ENCODE assay signal across 18 cellular contexts in the genomic region with DNA sequence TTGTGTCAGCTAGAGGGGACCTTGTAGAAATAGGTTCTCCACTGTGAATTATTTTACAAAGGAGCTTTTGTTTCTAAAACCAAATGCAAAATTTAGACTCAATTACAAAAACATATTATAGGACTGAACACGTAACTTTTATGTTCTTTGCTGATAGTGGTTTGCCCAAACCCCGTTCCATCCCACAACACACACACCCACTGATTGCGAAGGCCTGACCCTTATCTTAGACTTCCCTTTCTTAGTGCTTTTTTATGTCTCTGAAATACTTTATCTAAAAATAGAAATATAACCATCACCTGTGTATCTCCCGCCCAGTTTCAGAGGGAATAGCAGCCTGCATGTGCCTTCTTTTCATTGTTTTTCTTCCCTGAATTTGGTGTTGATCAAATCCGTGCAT. TPM values are rescaled to one million over a fixed set of nuclear protein-coding genes. Genes with fewer than 3 reads are reported as not detected.
"Had no signal": no experiment of that assay in that cellular context is flagged by ENCODE, and none has a peak within 500 bp of the region (broad histone marks: within the 10 kb centered on the region; RNA-seq: fewer than 3 reads in every experiment).

No MANE protein-coding gene starts in this region.

- H3K27me3 ChIP-seq: sigmoid colon, testis had no signal

- H3K27ac ChIP-seq: gastrocnemius medialis, lower lobe of right lung, sigmoid colon, testis had no signal

- H3K36me3 Mint-ChIP-seq: natural killer cell treated with Interleukin-12 subunit alpha and Interleukin-12 subunit beta and Interleukin-15 and Interleukin-18, amount 100 ng/mL, for 72 hours; stimulated activated effector memory CD8-positive, alpha-beta T cell treated with anti-CD3 and anti-CD28 coated beads, Interleukin-12 subunit alpha, Interleukin-12 subunit beta, amount 100 ng/mL, for 72 hours; type B pancreatic cell had no signal

- H3K27me3 Mint-ChIP-seq: effector memory CD8-positive, alpha-beta T cell had no signal

- H3K36me3 ChIP-seq: gastrocnemius medialis, lower lobe of right lung, sigmoid colon had no signal

- H3K9me3 ChIP-seq: gastrocnemius medialis, lower lobe of right lung, sigmoid colon, testis had no signal

- H3K9me3 Mint-ChIP-seq: activated CD8-positive, alpha-beta T cell treated with anti-CD3 and anti-CD28 coated beads for 36 hours; activated T-helper 17 cell treated with anti-CD3 and anti-CD28 coated beads, Interleukin-2, amount 50 U/mL, for 72 hours; brain; stimulated activated effector memory CD8-positive, alpha-beta T cell treated with anti-CD3 and anti-CD28 coated beads, Interleukin-12 subunit alpha, Interleukin-12 subunit beta, amount 100 ng/mL, for 72 hours; type B pancreatic cell had no signal

- H3K27ac Mint-ChIP-seq: activated CD8-positive, alpha-beta T cell treated with anti-CD3 and anti-CD28 coated beads for 36 hours; activated T-helper 17 cell treated with anti-CD3 and anti-CD28 coated beads, Interleukin-2, amount 50 U/mL, for 72 hours; brain; effector memory CD8-positive, alpha-beta T cell; natural killer cell treated with Interleukin-12 subunit alpha and Interleukin-12 subunit beta and Interleukin-15 and Interleukin-18, amount 100 ng/mL, for 72 hours; stimulated activated effector memory CD8-positive, alpha-beta T cell treated with anti-CD3 and anti-CD28 coated beads, Interleukin-12 subunit alpha, Interleukin-12 subunit beta, amount 100 ng/mL, for 72 hours; type B pancreatic cell had no signal

- H3K4me3 Mint-ChIP-seq: activated CD8-positive, alpha-beta T cell treated with anti-CD3 and anti-CD28 coated beads for 36 hours; activated T-helper 17 cell treated with anti-CD3 and anti-CD28 coated beads, Interleukin-2, amount 50 U/mL, for 72 hours; brain; effector memory CD8-positive, alpha-beta T cell; natural killer cell treated with Interleukin-12 subunit alpha and Interleukin-12 subunit beta and Interleukin-15 and Interleukin-18, amount 100 ng/mL, for 72 hours; stimulated activated effector memory CD8-positive, alpha-beta T cell treated with anti-CD3 and anti-CD28 coated beads, Interleukin-12 subunit alpha, Interleukin-12 subunit beta, amount 100 ng/mL, for 72 hours; type B pancreatic cell had no signal

- H3K4me1 ChIP-seq: gastrocnemius medialis, lower lobe of right lung, sigmoid colon, testis had no signal

- H3K4me1 Mint-ChIP-seq: activated T-helper 17 cell treated with anti-CD3 and anti-CD28 coated beads, Interleukin-2, amount 50 U/mL, for 72 hours; brain; stimulated activated effector memory CD8-positive, alpha-beta T cell treated with anti-CD3 and anti-CD28 coated beads, Interleukin-12 subunit alpha, Interleukin-12 subunit beta, amount 100 ng/mL, for 72 hours had no signal

- H3K4me3 ChIP-seq: gastrocnemius medialis, lower lobe of right lung, sigmoid colon, testis had no signal

- DNase-seq: activated CD4-positive, alpha-beta T cell treated with anti-CD3 and anti-CD28 coated beads for 48 hours; activated CD4-positive, CD25-positive, alpha-beta regulatory T cell; activated CD8-positive, alpha-beta T cell treated with anti-CD3 and anti-CD28 coated beads for 36 hours; activated naive CD4-positive, alpha-beta T cell treated with Interleukin-2 at 50 U/mL for 16 hours; activated T-cell treated with anti-CD3 and anti-CD28 coated beads, Interleukin-2, amount 50 U/mL, for 1 hour; caudate nucleus; effector memory CD8-positive, alpha-beta T cell; gastrocnemius medialis; head of caudate nucleus; lower lobe of right lung; sigmoid colon; stimulated activated CD4-positive, alpha-beta T cell treated with anti-CD3 and anti-CD28 coated beads, Interleukin-4, amount 100 ng/mL, for 24 hours; testis had no signal

- ATAC-seq: activated CD8-positive, alpha-beta T cell treated with anti-CD3 and anti-CD28 coated beads for 36 hours; activated T-helper 17 cell treated with anti-CD3 and anti-CD28 coated beads, Interleukin-2, amount 50 U/mL, for 72 hours; effector memory CD8-positive, alpha-beta T cell; gastrocnemius medialis; lower lobe of right lung; natural killer cell treated with Interleukin-12 subunit alpha and Interleukin-12 subunit beta and Interleukin-15 and Interleukin-18, amount 100 ng/mL, for 72 hours; stimulated activated effector memory CD8-positive, alpha-beta T cell treated with anti-CD3 and anti-CD28 coated beads, Interleukin-12 subunit alpha, Interleukin-12 subunit beta, amount 100 ng/mL, for 72 hours had no signal

RNA-seq across cellular contexts. Expression of a gene that starts 13.0 kb away (rescaled TPM):
- total RNA-seq: activated CD8-positive, alpha-beta T cell treated with anti-CD3 and anti-CD28 coated beads for 36 hours had no signal
